16 cellular contexts compared by ENCODE assay signal in genomic region chr2:7929276-7929675, GRCh38.
DNase-seq lines count a peak whose midpoint lies in the region; ATAC-seq and TF ChIP-seq lines count a peak whose summit lies in the region.
"Had no signal": no experiment of that assay in that cellular context is flagged by ENCODE, and none has a peak within 500 bp of the region (broad histone marks: within the 10 kb centered on the region; RNA-seq: fewer than 3 reads in every experiment).

No MANE protein-coding gene starts in this region.

- H3K27ac Mint-ChIP-seq in osteocyte (ENCODE audit: unreplicated experiment) = no peak overlapping the region
- H3K27ac Mint-ChIP-seq: HFFc6 had no signal

- peaks cover 2% of the 10 kb centered on the region for H3K27me3 Mint-ChIP-seq in osteocyte (ENCODE audit: unreplicated experiment)

- H3K9me3 ChIP-seq in WERI-Rb-1 (ENCODE audit: severe bottlenecking) (no peaks in the 10 kb centered on the region), spleen (no peaks in the 10 kb centered on the region)
- H3K9me3 ChIP-seq: BLaER1, Caco-2 had no signal

- DNase-seq in NCI-H82 (lab: John Stamatoyannopoulos, UW) (peak; percentile 24), NCI-H82 treated with DMSO at 0.1 percent for 48 hours (lab: John Stamatoyannopoulos, UW; ENCODE audit: unreplicated experiment) (no peak), NCI-H2171 treated with DMSO at 0.1 percent for 48 hours (lab: John Stamatoyannopoulos, UW) (peak; percentile 93), WERI-Rb-1 (peak; percentile 54), osteocyte (ENCODE audit: extremely low spot score, unreplicated experiment) (no peak), spleen (no peak)
- DNase-seq: 8988T; AML-193; Caco-2; CD8-positive, alpha-beta memory T cell; HCEC 1CT; HFFc6 had no signal

- no peaks in the 10 kb centered on the region for H3K36me3 Mint-ChIP-seq in osteocyte (ENCODE audit: unreplicated experiment)

- H3K36me3 ChIP-seq in WERI-Rb-1 = no peaks in the 10 kb centered on the region
- H3K36me3 ChIP-seq in spleen = no peaks in the 10 kb centered on the region
- H3K36me3 ChIP-seq: BLaER1 had no signal

- H3K27ac ChIP-seq in WERI-Rb-1 = no peak overlapping the region
- H3K27ac ChIP-seq in spleen = no peak overlapping the region
- H3K27ac ChIP-seq: BLaER1 had no signal

- no peaks in the 10 kb centered on the region for H3K4me1 ChIP-seq in spleen
- H3K4me1 ChIP-seq: BLaER1 had no signal

- H3K4me3 Mint-ChIP-seq in osteocyte (ENCODE audit: unreplicated experiment) = no peak overlapping the region
- H3K4me3 Mint-ChIP-seq: CD8-positive, alpha-beta memory T cell; HFFc6 had no signal

- H3K4me3 ChIP-seq in WERI-Rb-1 (ENCODE audit: low read depth, low read length) (no peak overlapping the region), spleen (no peak overlapping the region)
- H3K4me3 ChIP-seq: BLaER1, GM12878 had no signal

- H3K27me3 ChIP-seq in WERI-Rb-1 (ENCODE audit: insufficient read depth, low read depth, severe bottlenecking) (no peaks in the 10 kb centered on the region), spleen (replicated peaks in 1 of 7) (no peaks in the 10 kb centered on the region)
- H3K27me3 ChIP-seq: BLaER1 had no signal

- no peak for TF ChIP-seq POLR2A in spleen (IDR thresholded peaks at IDR 0.05)

- peaks cover 5% of the 10 kb centered on the region for H3K9me3 Mint-ChIP-seq in osteocyte (ENCODE audit: unreplicated experiment)
- H3K9me3 Mint-ChIP-seq: CD8-positive, alpha-beta memory T cell; HFFc6 had no signal

- TF ChIP-seq CTCF in WERI-Rb-1 (IDR thresholded peaks at IDR 0.05; ENCODE audit: low read depth, low read length) = no peak
- no peak for TF ChIP-seq CTCF in osteocyte (IDR thresholded peaks at IDR 0.05)
- no peak for TF ChIP-seq CTCF in spleen (IDR thresholded peaks at IDR 0.05 in 8 of 11, conservative IDR thresholded peaks at IDR 0.05 in 3 of 11)

- intact Hi-C loops in spleen (cut with DNase I; ENCODE audit: low total_unique reads) = no loop called here

- no peaks in the 10 kb centered on the region for H3K4me1 Mint-ChIP-seq in osteocyte (ENCODE audit: unreplicated experiment)

- ATAC-seq in GM21423 (IDR thresholded peaks at IDR 0.05; ENCODE audit: unreplicated experiment) = no peak
- ATAC-seq: GM12878, HepG2 had no signal

- WGBS in spleen, 5 donors = 89 to 97% (median 94%) methylated on average over 9 of the region's 9 CpGs

Comparison
In these comparisons a context has a peak if more than half of its experiments do, and no peak if none do; other contexts are left out.
1. DNase-seq: peak in NCI-H82 (single experiment), NCI-H2171 treated with DMSO at 0.1 percent for 48 hours (single experiment) and WERI-Rb-1 (single experiment); none in NCI-H82 treated with DMSO at 0.1 percent for 48 hours (single experiment), osteocyte (single experiment) and spleen (single experiment).